In the genomic region with DNA sequence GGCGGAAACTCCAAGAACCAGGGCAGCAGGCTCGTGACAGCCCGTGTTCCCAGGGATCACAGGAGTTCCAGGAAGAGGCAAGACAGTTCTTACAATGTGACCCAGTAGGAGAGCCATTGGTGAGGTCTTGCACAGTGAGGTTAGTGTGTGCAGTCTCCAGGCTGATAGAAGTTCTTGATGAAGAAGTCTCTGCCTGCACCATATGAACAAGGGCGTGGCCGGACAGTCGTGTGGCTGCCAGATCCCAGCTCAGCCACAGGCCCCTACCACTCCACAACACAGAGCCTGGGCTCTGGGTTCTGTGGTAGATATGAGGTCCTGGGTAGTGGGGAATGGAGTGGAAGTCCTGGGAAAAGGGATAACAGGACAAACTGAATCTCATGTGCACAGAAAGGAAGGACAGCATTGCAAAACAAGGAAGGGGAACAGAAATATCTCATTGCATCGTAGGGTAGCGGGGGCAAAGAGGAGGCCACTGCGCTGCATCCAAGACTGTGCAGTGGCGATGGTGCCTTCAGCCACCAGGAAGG, we compare ENCODE assay signal across 1 cellular context.
TF ChIP-seq lines count a peak whose summit lies in the region.

No MANE protein-coding gene starts in this region.

TF ChIP-seq in H1, 55 proteins besides CTCF, POLR2A, EP300 and RAD21 (continued from another document):
- TF ChIP-seq, protein P1, sequence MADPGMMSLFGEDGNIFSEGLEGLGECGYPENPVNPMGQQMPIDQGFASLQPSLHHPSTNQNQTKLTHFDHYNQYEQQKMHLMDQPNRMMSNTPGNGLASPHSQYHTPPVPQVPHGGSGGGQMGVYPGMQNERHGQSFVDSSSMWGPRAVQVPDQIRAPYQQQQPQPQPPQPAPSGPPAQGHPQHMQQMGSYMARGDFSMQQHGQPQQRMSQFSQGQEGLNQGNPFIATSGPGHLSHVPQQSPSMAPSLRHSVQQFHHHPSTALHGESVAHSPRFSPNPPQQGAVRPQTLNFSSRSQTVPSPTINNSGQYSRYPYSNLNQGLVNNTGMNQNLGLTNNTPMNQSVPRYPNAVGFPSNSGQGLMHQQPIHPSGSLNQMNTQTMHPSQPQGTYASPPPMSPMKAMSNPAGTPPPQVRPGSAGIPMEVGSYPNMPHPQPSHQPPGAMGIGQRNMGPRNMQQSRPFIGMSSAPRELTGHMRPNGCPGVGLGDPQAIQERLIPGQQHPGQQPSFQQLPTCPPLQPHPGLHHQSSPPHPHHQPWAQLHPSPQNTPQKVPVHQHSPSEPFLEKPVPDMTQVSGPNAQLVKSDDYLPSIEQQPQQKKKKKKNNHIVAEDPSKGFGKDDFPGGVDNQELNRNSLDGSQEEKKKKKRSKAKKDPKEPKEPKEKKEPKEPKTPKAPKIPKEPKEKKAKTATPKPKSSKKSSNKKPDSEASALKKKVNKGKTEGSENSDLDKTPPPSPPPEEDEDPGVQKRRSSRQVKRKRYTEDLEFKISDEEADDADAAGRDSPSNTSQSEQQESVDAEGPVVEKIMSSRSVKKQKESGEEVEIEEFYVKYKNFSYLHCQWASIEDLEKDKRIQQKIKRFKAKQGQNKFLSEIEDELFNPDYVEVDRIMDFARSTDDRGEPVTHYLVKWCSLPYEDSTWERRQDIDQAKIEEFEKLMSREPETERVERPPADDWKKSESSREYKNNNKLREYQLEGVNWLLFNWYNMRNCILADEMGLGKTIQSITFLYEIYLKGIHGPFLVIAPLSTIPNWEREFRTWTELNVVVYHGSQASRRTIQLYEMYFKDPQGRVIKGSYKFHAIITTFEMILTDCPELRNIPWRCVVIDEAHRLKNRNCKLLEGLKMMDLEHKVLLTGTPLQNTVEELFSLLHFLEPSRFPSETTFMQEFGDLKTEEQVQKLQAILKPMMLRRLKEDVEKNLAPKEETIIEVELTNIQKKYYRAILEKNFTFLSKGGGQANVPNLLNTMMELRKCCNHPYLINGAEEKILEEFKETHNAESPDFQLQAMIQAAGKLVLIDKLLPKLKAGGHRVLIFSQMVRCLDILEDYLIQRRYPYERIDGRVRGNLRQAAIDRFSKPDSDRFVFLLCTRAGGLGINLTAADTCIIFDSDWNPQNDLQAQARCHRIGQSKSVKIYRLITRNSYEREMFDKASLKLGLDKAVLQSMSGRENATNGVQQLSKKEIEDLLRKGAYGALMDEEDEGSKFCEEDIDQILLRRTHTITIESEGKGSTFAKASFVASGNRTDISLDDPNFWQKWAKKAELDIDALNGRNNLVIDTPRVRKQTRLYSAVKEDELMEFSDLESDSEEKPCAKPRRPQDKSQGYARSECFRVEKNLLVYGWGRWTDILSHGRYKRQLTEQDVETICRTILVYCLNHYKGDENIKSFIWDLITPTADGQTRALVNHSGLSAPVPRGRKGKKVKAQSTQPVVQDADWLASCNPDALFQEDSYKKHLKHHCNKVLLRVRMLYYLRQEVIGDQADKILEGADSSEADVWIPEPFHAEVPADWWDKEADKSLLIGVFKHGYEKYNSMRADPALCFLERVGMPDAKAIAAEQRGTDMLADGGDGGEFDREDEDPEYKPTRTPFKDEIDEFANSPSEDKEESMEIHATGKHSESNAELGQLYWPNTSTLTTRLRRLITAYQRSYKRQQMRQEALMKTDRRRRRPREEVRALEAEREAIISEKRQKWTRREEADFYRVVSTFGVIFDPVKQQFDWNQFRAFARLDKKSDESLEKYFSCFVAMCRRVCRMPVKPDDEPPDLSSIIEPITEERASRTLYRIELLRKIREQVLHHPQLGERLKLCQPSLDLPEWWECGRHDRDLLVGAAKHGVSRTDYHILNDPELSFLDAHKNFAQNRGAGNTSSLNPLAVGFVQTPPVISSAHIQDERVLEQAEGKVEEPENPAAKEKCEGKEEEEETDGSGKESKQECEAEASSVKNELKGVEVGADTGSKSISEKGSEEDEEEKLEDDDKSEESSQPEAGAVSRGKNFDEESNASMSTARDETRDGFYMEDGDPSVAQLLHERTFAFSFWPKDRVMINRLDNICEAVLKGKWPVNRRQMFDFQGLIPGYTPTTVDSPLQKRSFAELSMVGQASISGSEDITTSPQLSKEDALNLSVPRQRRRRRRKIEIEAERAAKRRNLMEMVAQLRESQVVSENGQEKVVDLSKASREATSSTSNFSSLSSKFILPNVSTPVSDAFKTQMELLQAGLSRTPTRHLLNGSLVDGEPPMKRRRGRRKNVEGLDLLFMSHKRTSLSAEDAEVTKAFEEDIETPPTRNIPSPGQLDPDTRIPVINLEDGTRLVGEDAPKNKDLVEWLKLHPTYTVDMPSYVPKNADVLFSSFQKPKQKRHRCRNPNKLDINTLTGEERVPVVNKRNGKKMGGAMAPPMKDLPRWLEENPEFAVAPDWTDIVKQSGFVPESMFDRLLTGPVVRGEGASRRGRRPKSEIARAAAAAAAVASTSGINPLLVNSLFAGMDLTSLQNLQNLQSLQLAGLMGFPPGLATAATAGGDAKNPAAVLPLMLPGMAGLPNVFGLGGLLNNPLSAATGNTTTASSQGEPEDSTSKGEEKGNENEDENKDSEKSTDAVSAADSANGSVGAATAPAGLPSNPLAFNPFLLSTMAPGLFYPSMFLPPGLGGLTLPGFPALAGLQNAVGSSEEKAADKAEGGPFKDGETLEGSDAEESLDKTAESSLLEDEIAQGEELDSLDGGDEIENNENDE (IDR thresholded peaks at IDR 0.05; ENCODE audit: insufficient replicate concordance, low read length) = no peak
- no peak for TF ChIP-seq SIN3A (conservative IDR thresholded peaks at IDR 0.05 in 1 of 2, IDR thresholded peaks at IDR 0.05 in 1 of 2; ENCODE audit: low read depth in 1 of 2, low read length in 2 of 2)
- no peak for TF ChIP-seq CEBPB (IDR thresholded peaks at IDR 0.05; ENCODE audit: low read depth, low read length)
